ENCODE assay signal across 37 cellular contexts in genomic region chrX:73827406-73827805, GRCh38. TPM values are rescaled to one million over a fixed set of nuclear protein-coding genes. Genes with fewer than 3 reads are reported as not detected.
"Had no signal": no experiment of that assay in that cellular context is flagged by ENCODE, and none has a peak within 500 bp of the region (broad histone marks: within the 10 kb centered on the region; RNA-seq: fewer than 3 reads in every experiment).

No MANE protein-coding gene starts in this region.

- H3K4me3 ChIP-seq: MG63 had no signal

- H3K4me2 ChIP-seq: KMS-11 had no signal

- H3K27me3 ChIP-seq: MG63 had no signal

- H3K9ac ChIP-seq: KMS-11 had no signal

- H3K27ac ChIP-seq: KMS-11 had no signal

- H3K36me3 ChIP-seq: MG63 had no signal

- H3K9me3 ChIP-seq: MG63 had no signal

- DNase-seq: Karpas-422, Kasumi-1, KG1, MG63, MM.1S, MV-4-11, NCI-H1048, NCI-H1092, NCI-H1092 treated with DMSO at 0.1 percent for 48 hours, NCI-H1105, NCI-H1105 treated with DMSO at 0.1 percent for 48 hours, NCI-H1417, NCI-H1417 treated with DMSO at 0.1 percent for 48 hours, NCI-H1436, NCI-H1436 treated with DMSO at 0.1 percent for 48 hours, NCI-H146, NCI-H1694, NCI-H1694 treated with DMSO at 0.1 percent for 48 hours, NCI-H187, NCI-H187 treated with DMSO at 0.1 percent for 48 hours, NCI-H1930, NCI-H2029, NCI-H2029 treated with DMSO at 0.1 percent for 48 hours, NCI-H2081, NCI-H2081 treated with DMSO at 0.1 percent for 48 hours, NCI-H2107, NCI-H2171, NCI-H2171 treated with DMSO at 0.1 percent for 48 hours, NCI-H2227 treated with DMSO at 0.1 percent for 48 hours, NCI-H226, NCI-H345, NCI-H446, NCI-H446 treated with DMSO at 0.1 percent for 48 hours, NCI-H510A had no signal

RNA-seq across cellular contexts. Expression of gene XIST, which starts 25.1 kb away (rescaled TPM):
- total RNA-seq: M059J, NCI-H460 had no signal
